In the genomic region with DNA sequence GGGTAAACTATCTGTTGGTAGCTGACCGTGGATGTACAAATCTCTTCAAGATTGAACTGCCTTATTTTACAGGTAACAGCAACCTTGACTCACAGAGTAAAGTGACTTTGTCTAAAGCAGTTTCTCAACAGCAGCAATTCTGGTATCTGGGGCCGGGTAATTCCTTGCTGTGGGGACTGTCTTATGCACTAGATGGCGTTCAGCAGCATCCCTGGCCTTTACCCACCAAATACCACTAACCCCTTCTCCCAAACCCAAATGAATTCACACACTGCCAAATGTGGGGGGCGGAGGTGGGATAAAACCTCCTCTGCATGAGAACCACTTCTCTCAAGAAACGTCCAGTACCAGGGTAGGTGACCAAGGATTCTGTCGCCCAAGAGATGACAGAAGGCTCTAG, we compare ENCODE assay signal across 15 cellular contexts. TPM values are rescaled to one million over a fixed set of nuclear protein-coding genes. Genes with fewer than 3 reads are reported as not detected.
DNase-seq lines count a peak whose midpoint lies in the region; ATAC-seq and TF ChIP-seq lines count a peak whose summit lies in the region.
"Had no signal": no experiment of that assay in that cellular context is flagged by ENCODE, and none has a peak within 500 bp of the region (broad histone marks: within the 10 kb centered on the region; RNA-seq: fewer than 3 reads in every experiment).

No MANE protein-coding gene starts in this region.

- ATAC-seq in GM18867 (IDR thresholded peaks at IDR 0.05; ENCODE audit: unreplicated experiment), result no peak
- ATAC-seq in HG03039 (IDR thresholded peaks at IDR 0.05; ENCODE audit: unreplicated experiment), result no peak
- ATAC-seq: naive thymus-derived CD4-positive, alpha-beta T cell; stimulated activated memory B cell treated with anti-CD40 and anti-IgM and Interleukin-4, amounts not matched to agents 10 μg/mL and 1 μg/mL and 100 μg/mL, for 72 hours had no signal

- CTCF ChIA-PET in Calu3 (lab: Charles Lee), result no interaction called here

- no peaks in the 10 kb centered on the region for H3K9me3 ChIP-seq in H9 (ENCODE audit: control insufficient read depth, low read depth, low read length)
- no peaks in the 10 kb centered on the region for H3K9me3 ChIP-seq in SU-DHL-6 (ENCODE audit: insufficient read depth, low read length)
- no peaks in the 10 kb centered on the region for H3K9me3 ChIP-seq in hepatocyte (ENCODE audit: low read depth)

- no peaks in the 10 kb centered on the region for H3K9me3 Mint-ChIP-seq in Calu3 (ENCODE audit: low read depth, unreplicated experiment)
- peaks cover 0 to 1% of the 10 kb centered on the region in 2 experiments; a peak in 2 of 5 replicates for H3K9me3 Mint-ChIP-seq in H9
- H3K9me3 Mint-ChIP-seq: immature natural killer cell; naive thymus-derived CD4-positive, alpha-beta T cell; stimulated activated memory B cell treated with anti-CD40 and anti-IgM and Interleukin-4, amounts not matched to agents 10 μg/mL and 1 μg/mL and 100 μg/mL, for 72 hours had no signal

- no peak overlapping the region for H4K91ac ChIP-seq in H9 (ENCODE audit: insufficient read length, low read depth, low read length)

- no peak overlapping the region for H2BK120ac ChIP-seq in H9 (ENCODE audit: low read depth, low read length, poor library complexity, severe bottlenecking)

- H3K4ac ChIP-seq in H9 (ENCODE audit: low read depth, low read length), result no peak overlapping the region

- H3K23me2 ChIP-seq in H9 (ENCODE audit: insufficient read length, low read depth, low read length, poor library complexity, severe bottlenecking), result peaks cover 8% of the 10 kb centered on the region

- DNase-seq in Calu3, result no peak
- peak; percentile 59 for DNase-seq in H9
- DNase-seq in hepatocyte (ENCODE audit: low spot score), result no peak
- no peak for DNase-seq in activated T-cell treated with anti-CD3 and anti-CD28 coated beads, Interleukin-2, amount 50 U/mL, for 1 hour
- no peak for DNase-seq in NCI-H2029 treated with DMSO at 0.1 percent for 48 hours (lab: John Stamatoyannopoulos, UW)
- DNase-seq: activated CD4-positive, alpha-beta T cell treated with anti-CD3 and anti-CD28 coated beads, Interleukin-2, amount 50 U/mL, for 48 hours; DMS53; immature natural killer cell; naive thymus-derived CD4-positive, alpha-beta T cell; NCI-H1092 treated with DMSO at 0.1 percent for 48 hours; stimulated activated CD4-positive, alpha-beta T cell treated with anti-CD3 and anti-CD28 coated beads, Interleukin-12 subunit alpha, Interleukin-12 subunit beta, amount 100 ng/mL, for 4 hours had no signal

- H2BK20ac ChIP-seq in H9 (ENCODE audit: low read depth, low read length, poor library complexity, severe bottlenecking), result no peak overlapping the region

- H3K27ac Mint-ChIP-seq in Calu3 (ENCODE audit: unreplicated experiment), result no peak overlapping the region
- H3K27ac Mint-ChIP-seq in H9, result no peak overlapping the region
- H3K27ac Mint-ChIP-seq: immature natural killer cell; naive thymus-derived CD4-positive, alpha-beta T cell; stimulated activated memory B cell treated with anti-CD40 and anti-IgM and Interleukin-4, amounts not matched to agents 10 μg/mL and 1 μg/mL and 100 μg/mL, for 72 hours had no signal

- H3K23ac ChIP-seq in H9 (ENCODE audit: insufficient read length, low read depth, low read length), result no peak overlapping the region

- H3K14ac ChIP-seq in H9 (ENCODE audit: insufficient read depth, low read length), result no peak overlapping the region

- H3K27ac ChIP-seq in H9 (ENCODE audit: insufficient read length, low read depth, low read length) (no peak overlapping the region), SU-DHL-6 (ENCODE audit: low read depth, low read length) (no peak overlapping the region), hepatocyte (no peak overlapping the region)

- no peak overlapping the region for H2BK12ac ChIP-seq in H9 (ENCODE audit: insufficient read length, low read depth, low read length)

- no peak overlapping the region for H2BK5ac ChIP-seq in H9 (ENCODE audit: insufficient read length, low read length)

- H3K36me3 Mint-ChIP-seq in Calu3 (ENCODE audit: insufficient read depth, unreplicated experiment) (peaks cover 25% of the 10 kb centered on the region), H9 (ENCODE audit: insufficient read depth in 1 of 3, low read depth in 3 of 3) (peaks cover 3 to 7% (median 4%) of the 10 kb centered on the region in 3 experiments; a peak in 4 of 7 replicates)
- H3K36me3 Mint-ChIP-seq: immature natural killer cell; stimulated activated memory B cell treated with anti-CD40 and anti-IgM and Interleukin-4, amounts not matched to agents 10 μg/mL and 1 μg/mL and 100 μg/mL, for 72 hours had no signal

- no peak overlapping the region for H3K56ac ChIP-seq in H9 (ENCODE audit: insufficient read length, low read depth, low read length)

- H3K9me2 ChIP-seq in SU-DHL-6 (replicated peaks; ENCODE audit: insufficient read depth, low read length) (no peaks in the 10 kb centered on the region), hepatocyte (replicated peaks; ENCODE audit: insufficient read depth) (no peaks in the 10 kb centered on the region)

- H3T11ph ChIP-seq in H9 (ENCODE audit: low read length), result no peak overlapping the region

- H3F3A ChIP-seq in SU-DHL-6 (ENCODE audit: insufficient read depth), result 0 out of 2 replicates have a peak, but pooled peaks cover 3% of the 10 kb centered on the region

- H4K8ac ChIP-seq in H9 (replicated peaks; ENCODE audit: insufficient read length, low read depth, low read length), result no peak overlapping the region

- no TSS peak for BruUV-seq in Calu3 (replicated peaks; lab: Mats Ljungman, UMichigan)

- TF ChIP-seq CTCF in Calu3 (IDR thresholded peaks at IDR 0.05; ENCODE audit: unreplicated experiment) (peak; percentile 18), H9 (conservative IDR thresholded peaks at IDR 0.05) (peak; percentile 57), SU-DHL-6 (IDR thresholded peaks at IDR 0.05; ENCODE audit: insufficient read depth, low read length, poor library complexity, severe bottlenecking) (no peak), hepatocyte (IDR thresholded peaks at IDR 0.05; ENCODE audit: poor library complexity) (peak; percentile 21)

- H3K18ac ChIP-seq in H9 (ENCODE audit: insufficient read length, low read depth, low read length), result no peak overlapping the region

- peak overlapping the region; percentile 49 for H2AFZ ChIP-seq in H9 (ENCODE audit: low read length)
- H2AFZ ChIP-seq in SU-DHL-6 (ENCODE audit: low read depth, low read length, severe bottlenecking), result peak overlapping the region; percentile 5
- no peak overlapping the region for H2AFZ ChIP-seq in hepatocyte

- H2BK15ac ChIP-seq in H9 (ENCODE audit: low read depth, low read length), result no peak overlapping the region

- H3K27me3 ChIP-seq in H9 (ENCODE audit: insufficient read depth, low read length) (no peaks in the 10 kb centered on the region), SU-DHL-6 (ENCODE audit: low read length) (no peaks in the 10 kb centered on the region), hepatocyte (no peaks in the 10 kb centered on the region)

- H3K36me3 ChIP-seq in SU-DHL-6 (ENCODE audit: low read length) (no peaks in the 10 kb centered on the region), hepatocyte (replicated peaks; ENCODE audit: insufficient read depth, low read depth) (no peaks in the 10 kb centered on the region)

- no CpG with 5 or more reads among the region's 6 CpGs for WGBS in H9 (ENCODE audit: extremely low coverage, insufficient read length, low lambda C conversion rate)
- 56% methylated on average over 6 of the region's 6 CpGs for WGBS in hepatocyte (ENCODE audit: low lambda C conversion rate, missing lambda C conversion rate)

- peaks cover 26% of the 10 kb centered on the region; the same call in 1 of the 2 replicates for H3K79me2 ChIP-seq in H9 (ENCODE audit: insufficient read depth, low read length)
- peaks cover 33% of the 10 kb centered on the region for H3K79me2 ChIP-seq in SU-DHL-6 (ENCODE audit: insufficient read depth, low read length)
- peaks cover 26% of the 10 kb centered on the region for H3K79me2 ChIP-seq in hepatocyte

- no peak overlapping the region for H2AK5ac ChIP-seq in H9 (ENCODE audit: insufficient read length, low read length)

- H3K9ac ChIP-seq in H9 (ENCODE audit: extremely low read depth, insufficient read length, low read length), result no peak overlapping the region
- no peak overlapping the region for H3K9ac ChIP-seq in SU-DHL-6 (ENCODE audit: low read length)

- intact Hi-C loops in Calu3 (cut with micrococcal nuclease; ENCODE audit: unreplicated experiment), result no loop called here

- H3K4me1 ChIP-seq in H9 (ENCODE audit: insufficient read depth, low read length) (peaks cover 2% of the 10 kb centered on the region; the same call in 1 of the 2 replicates), hepatocyte (ENCODE audit: insufficient read depth) (peaks cover 9% of the 10 kb centered on the region)

- no peak overlapping the region for H4K5ac ChIP-seq in H9 (ENCODE audit: insufficient read length, low read depth, low read length)

- H3K4me3 ChIP-seq in SU-DHL-6 (ENCODE audit: insufficient read depth, low read length, poor library complexity, severe bottlenecking), result no peak overlapping the region
- H3K4me3 ChIP-seq in hepatocyte, result no peak overlapping the region

- H3K27me3 Mint-ChIP-seq in Calu3 (ENCODE audit: unreplicated experiment), result no peaks in the 10 kb centered on the region
- peaks cover 3% of the 10 kb centered on the region; the same call in 1 of the 2 replicates for H3K27me3 Mint-ChIP-seq in H9 (ENCODE audit: low read depth)

- H3K4me2 ChIP-seq in H9 (ENCODE audit: insufficient read depth, insufficient read length, low read length), result no peak overlapping the region
- H3K4me2 ChIP-seq in SU-DHL-6 (ENCODE audit: low read depth, low read length, poor library complexity, severe bottlenecking), result no peak overlapping the region
- no peak overlapping the region for H3K4me2 ChIP-seq in hepatocyte

- H4K20me1 ChIP-seq in H9 (ENCODE audit: control insufficient read depth, insufficient read depth, insufficient read length) (no peaks in the 10 kb centered on the region), SU-DHL-6 (ENCODE audit: low read depth, low read length) (peaks cover 3% of the 10 kb centered on the region; the same call in 1 of the 2 replicates), hepatocyte (ENCODE audit: insufficient read depth, poor library complexity, severe bottlenecking) (no peaks in the 10 kb centered on the region)

- peaks cover 5% of the 10 kb centered on the region for H3K79me1 ChIP-seq in H9 (ENCODE audit: insufficient read depth, low read depth, low read length, poor library complexity, severe bottlenecking)

- peaks cover 15% of the 10 kb centered on the region for H3K4me1 Mint-ChIP-seq in Calu3 (ENCODE audit: low read depth, unreplicated experiment)
- peaks cover 18% of the 10 kb centered on the region in 2 experiments for H3K4me1 Mint-ChIP-seq in H9

- H3K4me3 Mint-ChIP-seq in Calu3 (ENCODE audit: low read depth, unreplicated experiment), result no peak overlapping the region
- no peak overlapping the region; a peak in 1 of 5 replicates for H3K4me3 Mint-ChIP-seq in H9
- H3K4me3 Mint-ChIP-seq: immature natural killer cell; stimulated activated memory B cell treated with anti-CD40 and anti-IgM and Interleukin-4, amounts not matched to agents 10 μg/mL and 1 μg/mL and 100 μg/mL, for 72 hours had no signal

RNA-seq across cellular contexts. Expression of gene INCENP, which starts 1.7 kb away (rescaled TPM):
- total RNA-seq in Calu3 (2022), result 94.3 and 115 TPM in 2 replicates
- 94.1 and 99.9 TPM in 2 replicates for total RNA-seq in H9 (2021)
- 12.5 and 12.8 TPM in 2 replicates for total RNA-seq in hepatocyte
- polyA plus RNA-seq in hepatocyte, result 2.2 TPM in 2 replicates
